ENCODE assay signal across 16 cellular contexts in the genomic region with DNA sequence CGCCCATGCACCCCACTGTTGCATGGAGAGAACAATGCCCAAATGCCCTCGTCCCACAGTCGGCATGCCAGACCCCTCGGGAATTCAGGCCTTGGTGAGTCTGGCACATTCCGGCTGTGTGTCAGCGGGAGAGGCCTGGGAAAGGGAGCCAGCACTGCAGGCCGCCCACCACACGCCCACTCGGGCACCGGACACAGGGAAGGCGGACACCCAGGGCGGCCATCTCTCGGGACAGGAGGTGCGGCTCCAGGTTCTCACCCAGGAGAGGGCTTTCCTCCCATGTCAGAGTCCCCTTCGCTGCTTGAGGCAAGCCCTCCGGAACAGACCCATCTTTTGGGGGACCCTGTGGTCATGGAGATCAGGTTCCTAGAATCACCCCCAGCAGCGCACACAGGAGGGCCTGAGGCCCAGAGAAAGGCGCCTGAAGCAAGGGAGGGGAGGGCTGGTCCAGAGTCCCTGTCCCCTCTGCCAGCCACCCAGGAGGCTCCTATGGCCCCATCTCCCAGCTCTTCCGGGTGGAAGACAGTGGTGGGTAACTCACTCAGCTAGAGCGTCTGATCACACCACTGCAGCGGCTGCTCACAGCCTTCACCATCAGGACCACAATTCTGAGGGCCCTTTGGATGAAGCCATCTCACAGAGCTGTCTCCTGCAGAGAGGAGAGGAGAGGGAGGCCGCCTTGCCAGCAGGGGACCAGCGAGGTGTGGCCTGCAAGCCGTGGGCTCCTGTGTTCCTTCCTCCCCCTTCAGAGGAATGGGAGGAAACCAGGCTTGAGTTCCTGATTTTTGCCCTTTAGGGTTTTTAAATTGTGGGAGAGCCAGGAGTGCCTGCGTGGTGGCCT. TPM values are rescaled to one million over a fixed set of nuclear protein-coding genes. Genes with fewer than 3 reads are reported as not detected.
DNase-seq lines count a peak whose midpoint lies in the region; ATAC-seq, FAIRE-seq and TF ChIP-seq lines count a peak whose summit lies in the region.
"Had no signal": no experiment of that assay in that cellular context is flagged by ENCODE, and none has a peak within 500 bp of the region (broad histone marks: within the 10 kb centered on the region; RNA-seq: fewer than 3 reads in every experiment).

No MANE protein-coding gene starts in this region.

- H3K9ac ChIP-seq in BLaER1: no peak overlapping the region

- H3K4me3 ChIP-seq in BLaER1: no peak overlapping the region
- H3K4me3 ChIP-seq in NB4 (ENCODE audit: low read depth, low read length): no peak overlapping the region
- no peak overlapping the region for H3K4me3 ChIP-seq in pancreas
- H3K4me3 ChIP-seq in vagina: no peak overlapping the region

- TF ChIP-seq CTCF in NB4 (IDR thresholded peaks at IDR 0.05; ENCODE audit: low read depth, low read length): no peak
- TF ChIP-seq CTCF in pancreas (IDR thresholded peaks at IDR 0.05): no peak
- TF ChIP-seq CTCF in vagina (IDR thresholded peaks at IDR 0.05): no peak

- TF ChIP-seq POLR2A in NB4 (IDR thresholded peaks at IDR 0.05; ENCODE audit: extremely low read depth, insufficient read length) (no peak), vagina (IDR thresholded peaks at IDR 0.05) (no peak)

- WGBS in pancreas, 2 donors: 87 to 92% methylated on average over 24 to 25 of the region's 25 CpGs

- no peaks in the 10 kb centered on the region for H3K36me3 ChIP-seq in BLaER1
- H3K36me3 ChIP-seq in pancreas: no peaks in the 10 kb centered on the region
- no peaks in the 10 kb centered on the region for H3K36me3 ChIP-seq in vagina

- peak overlapping the region; percentile 79 for H3K4me2 ChIP-seq in BLaER1

- no peaks in the 10 kb centered on the region for H3K27me3 ChIP-seq in BLaER1
- no peaks in the 10 kb centered on the region for H3K27me3 ChIP-seq in pancreas
- no peaks in the 10 kb centered on the region for H3K27me3 ChIP-seq in vagina

- no peak for FAIRE-seq in pancreas (lab: Jason Lieb, UNC)
- FAIRE-seq: G401.6 had no signal

- no peaks in the 10 kb centered on the region for H4K20me1 ChIP-seq in BLaER1

- intact Hi-C loops in pancreas (cut with DNase I) (no loop called here), vagina (cut with DNase I) (no loop called here)

- H3K4me1 ChIP-seq in BLaER1: peaks cover 79% of the 10 kb centered on the region
- peaks cover 0 to 10% (median 9%) of the 10 kb centered on the region in 3 donors for H3K4me1 ChIP-seq in pancreas
- peaks cover 3% of the 10 kb centered on the region for H3K4me1 ChIP-seq in vagina

- H3K9me3 ChIP-seq in BLaER1 (no peaks in the 10 kb centered on the region), pancreas (no peaks in the 10 kb centered on the region), vagina (no peaks in the 10 kb centered on the region)

- H3K27ac ChIP-seq in BLaER1 (0 out of 2 replicates have a peak overlapping the region, but pooled peaks have one; percentile 4), cingulate gyrus (ENCODE audit: low read depth, low read length) (peak overlapping the region; percentile 99), pancreas (peak overlapping the region; percentile 69 to 79 (median 76)), vagina (no peak overlapping the region)

- DNase-seq in NB4 (ENCODE audit: low read depth) (peak; percentile 24), pancreas (peak in 1 of 6 donors; percentile 29), SKM-1 (lab: John Stamatoyannopoulos, UW; ENCODE audit: unreplicated experiment) (no peak), midbrain (lab: John Stamatoyannopoulos, UW) (no peak), LoVo (ENCODE audit: low spot score) (no peak), vagina (ENCODE audit: extremely low spot score in 2 of 2) (no peak)
- DNase-seq: CD8-positive, alpha-beta memory T cell; DND-41; GOT3; IMR-90; NCI-H1930; NCI-H526 treated with DMSO at 0.1 percent for 48 hours; SHP77 treated with DMSO at 0.1 percent for 48 hours had no signal

- no peak for ATAC-seq in pancreas

RNA-seq across cellular contexts. Expression of gene KCNQ1OT1, which starts 31.7 kb away (rescaled TPM):
- total RNA-seq in pancreas (1 to 10 TPM in 4 of 6 donors, under 1 TPM in 2; 0.79 to 1.9 (median 1.5) TPM), vagina (3.4 TPM)
- polyA plus RNA-seq in pancreas: 1 to 10 TPM in 1 of 2 donors, under 1 TPM in 1; 0.31 to 1.4 TPM
